ENCODE assay signal across 26 cellular contexts in the genomic region with DNA sequence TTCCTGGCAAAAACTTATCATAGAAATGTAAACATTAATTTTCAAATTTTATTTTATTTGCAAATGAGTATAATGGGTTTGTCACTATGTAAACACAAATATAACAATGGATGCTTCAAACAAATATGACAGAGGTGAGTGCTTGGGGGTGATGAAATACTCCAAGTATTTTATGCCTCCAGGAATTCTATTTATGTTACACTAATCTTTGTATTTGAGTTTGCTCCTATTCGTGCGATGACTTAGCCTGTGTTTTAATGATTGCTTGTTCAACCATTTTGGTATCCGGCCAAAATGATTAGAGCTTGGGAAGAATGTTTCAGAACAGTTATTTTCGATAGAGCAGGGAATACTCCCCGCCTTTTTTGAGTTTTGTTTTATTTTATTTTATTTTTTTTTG. TPM values are rescaled to one million over a fixed set of nuclear protein-coding genes. Genes with fewer than 3 reads are reported as not detected.
DNase-seq lines count a peak whose midpoint lies in the region; ATAC-seq and TF ChIP-seq lines count a peak whose summit lies in the region.
"Had no signal": no experiment of that assay in that cellular context is flagged by ENCODE, and none has a peak within 500 bp of the region (broad histone marks: within the 10 kb centered on the region; RNA-seq: fewer than 3 reads in every experiment).

No MANE protein-coding gene starts in this region.

- no peak for TF ChIP-seq CTCF in OCI-LY7 (conservative IDR thresholded peaks at IDR 0.05; ENCODE audit: low read length)

- H3K27ac ChIP-seq in OCI-LY7 (ENCODE audit: low read depth, low read length, poor library complexity, severe bottlenecking) (no peak overlapping the region), epithelial cell of prostate (no peak overlapping the region), subcutaneous abdominal adipose tissue (ENCODE audit: low read depth, low read length) (peak overlapping the region; percentile 18)
- H3K27ac ChIP-seq: 22Rv1; BLaER1 treated with 17β-estradiol and CSF1 and Interleukin-3, amounts not matched to agents 10 nM and 100 nM; HL-60 had no signal

- POLR2A ChIA-PET in OCI-LY7 (lab: Charles Lee): interaction anchor here (0.7 kb wide), 1 partner anchor 1092 kb away, joined by 3 read pairs; no protein-coding TSS in a partner anchor

- peaks cover 21% of the 10 kb centered on the region for H3K36me3 ChIP-seq in OCI-LY7 (ENCODE audit: insufficient read depth, low read length)
- H3K36me3 ChIP-seq in subcutaneous abdominal adipose tissue (ENCODE audit: control insufficient read depth in 5 of 5, insufficient read depth in 5 of 5, low read length in 5 of 5): peaks cover 0 to 11% (median 7%) of the 10 kb centered on the region in 5 donors
- H3K36me3 ChIP-seq: BLaER1 treated with 17β-estradiol and CSF1 and Interleukin-3, amounts not matched to agents 10 nM and 100 nM had no signal

- H3K4me1 ChIP-seq in OCI-LY7 (ENCODE audit: insufficient read depth, low read length, poor library complexity, severe bottlenecking) (peaks cover 3% of the 10 kb centered on the region), subcutaneous abdominal adipose tissue (ENCODE audit: control insufficient read depth in 5 of 5, insufficient read depth in 5 of 5, low read length in 5 of 5) (peaks cover 3 to 40% (median 33%) of the 10 kb centered on the region in 5 donors)
- H3K4me1 ChIP-seq: BLaER1 treated with 17β-estradiol and CSF1 and Interleukin-3, amounts not matched to agents 10 nM and 100 nM had no signal

- ATAC-seq in HG03159 (IDR thresholded peaks at IDR 0.05; ENCODE audit: unreplicated experiment): no peak

- H4K20me1 ChIP-seq in OCI-LY7 (ENCODE audit: insufficient read depth, low read length): no peaks in the 10 kb centered on the region
- H4K20me1 ChIP-seq: BLaER1 treated with 17β-estradiol and CSF1 and Interleukin-3, amounts not matched to agents 10 nM and 100 nM had no signal

- intact Hi-C loops in OCI-LY7 (cut with micrococcal nuclease; ENCODE audit: unreplicated experiment): no loop called here

- H3K4me2 ChIP-seq in OCI-LY7 (ENCODE audit: low read length): no peak overlapping the region
- H3K4me2 ChIP-seq: BLaER1 treated with 17β-estradiol and CSF1 and Interleukin-3, amounts not matched to agents 10 nM and 100 nM; SK-N-SH had no signal

- no peaks in the 10 kb centered on the region for H3K9me3 ChIP-seq in OCI-LY7 (ENCODE audit: low read length)
- no peaks in the 10 kb centered on the region for H3K9me3 ChIP-seq in subcutaneous abdominal adipose tissue (ENCODE audit: control insufficient read depth in 5 of 5, low read length in 5 of 5)
- H3K9me3 ChIP-seq: Caco-2, SK-N-SH had no signal

- DNase-seq in DMS53 (lab: John Stamatoyannopoulos, UW) (peak; percentile 0), DMS53 treated with DMSO at 0.1 percent for 48 hours (lab: John Stamatoyannopoulos, UW; ENCODE audit: unreplicated experiment) (no peak), OCI-LY7 (ENCODE audit: low spot score) (no peak), epithelial cell of prostate (ENCODE audit: low read depth, low spot score) (peak; percentile 44), DMS153 treated with DMSO at 0.1 percent for 48 hours (lab: John Stamatoyannopoulos, UW; ENCODE audit: unreplicated experiment) (no peak), midbrain (lab: John Stamatoyannopoulos, UW) (no peak)
- DNase-seq: Caco-2; CD4-positive, alpha-beta memory T cell; DMS 273 treated with DMSO at 0.1 percent for 48 hours; H9; HFFc6; KBM-7; NCI-H1105 treated with DMSO at 0.1 percent for 48 hours; NCI-H2029 treated with DMSO at 0.1 percent for 48 hours; NCI-H226; NCI-H510A treated with DMSO at 0.1 percent for 48 hours; NCI-H774; RPMI8226; SIG-M5; SK-N-SH had no signal

- CTCF ChIA-PET in OCI-LY7 (lab: Charles Lee; ENCODE audit: unreplicated experiment): no interaction called here

- no peaks in the 10 kb centered on the region for H3K79me2 ChIP-seq in OCI-LY7 (ENCODE audit: insufficient read depth, low read depth, low read length)

- H3K27me3 ChIP-seq in subcutaneous abdominal adipose tissue (ENCODE audit: control insufficient read depth in 5 of 5, insufficient read depth in 4 of 5, low read length in 5 of 5): peaks cover 0 to 31% (median 24%) of the 10 kb centered on the region in 5 donors

- H2AFZ ChIP-seq in OCI-LY7 (ENCODE audit: low read length): no peak overlapping the region

- TSS peak; percentile 23 for BruUV-seq in OCI-LY7 (replicated peaks; lab: Mats Ljungman, UMichigan)

- no peak overlapping the region for H3K9ac ChIP-seq in subcutaneous abdominal adipose tissue (ENCODE audit: low read length in 5 of 5)
- H3K9ac ChIP-seq: BLaER1 treated with 17β-estradiol and CSF1 and Interleukin-3, amounts not matched to agents 10 nM and 100 nM; SK-N-SH had no signal

- H3K9me2 ChIP-seq in OCI-LY7 (ENCODE audit: insufficient read depth, low read length): no peaks in the 10 kb centered on the region
- H3K9me2 ChIP-seq: SK-N-SH had no signal

- H3K4me3 ChIP-seq in OCI-LY7 (ENCODE audit: low read depth, low read length, poor library complexity, severe bottlenecking) (no peak overlapping the region), subcutaneous abdominal adipose tissue (ENCODE audit: low read depth in 1 of 5, low read length in 5 of 5) (no peak overlapping the region)
- H3K4me3 ChIP-seq: BLaER1 treated with 17β-estradiol and CSF1 and Interleukin-3, amounts not matched to agents 10 nM and 100 nM had no signal

RNA-seq across cellular contexts. Expression of gene DMRT2, which starts 5.0 kb away (rescaled TPM):
- total RNA-seq in OCI-LY7 (2014; rRNA removed; shearing (Covaris generic)): 12.2 and 14.7 TPM in 2 replicates
- 18.9 and 22.5 TPM in 2 replicates for total RNA-seq in OCI-LY7 (2022)
- total RNA-seq: H9, HFFc6, HT1080 had no signal

Comparison
In these comparisons a context has a peak if more than half of its experiments do, and no peak if none do; other contexts are left out.
1. DNase-seq: peak in DMS53 (single experiment) and epithelial cell of prostate (single experiment); none in DMS53 treated with DMSO at 0.1 percent for 48 hours (single experiment), OCI-LY7 (single experiment), DMS153 treated with DMSO at 0.1 percent for 48 hours (single experiment) and midbrain (single experiment).